Comparison of ENCODE assay signal across 8 cellular contexts in genomic region chrX:17375361-17375630, GRCh38. TPM values are rescaled to one million over a fixed set of nuclear protein-coding genes. Genes with fewer than 3 reads are reported as not detected.
DNase-seq lines count a peak whose midpoint lies in the region; ATAC-seq, FAIRE-seq and TF ChIP-seq lines count a peak whose summit lies in the region.

No MANE protein-coding gene starts in this region.

- H3K4me1 ChIP-seq in mammary epithelial cell (ENCODE audit: insufficient read depth, low read length) = peaks cover 17% of the 10 kb centered on the region
- no peaks in the 10 kb centered on the region for H3K4me1 ChIP-seq in HepG2 (ENCODE audit: insufficient read depth, low read length)
- H3K4me1 ChIP-seq in suprapubic skin = peaks cover 18% of the 10 kb centered on the region

- H3K9ac ChIP-seq in mammary epithelial cell (ENCODE audit: insufficient read depth, low read length) = peak overlapping the region; percentile 93
- H3K9ac ChIP-seq in HepG2 (ENCODE audit: insufficient read depth, low read depth, low read length) = no peak overlapping the region

- no peak for TF ChIP-seq RAD21 in HepG2 (CRISPR knock-in tag; IDR thresholded peaks at IDR 0.05)

- FAIRE-seq in HepG2 (lab: Jason Lieb, UNC) = no peak

- TF ChIP-seq EP300 in HepG2 (IDR thresholded peaks at IDR 0.05; ENCODE audit: low read depth in 2 of 2, low read length in 2 of 2) (no peak), HepG2 (CRISPR knock-in tag; IDR thresholded peaks at IDR 0.05; ENCODE audit: borderline replicate concordance) (no peak), suprapubic skin (IDR thresholded peaks at IDR 0.05) (no peak)

- POLR2A ChIA-PET in HepG2 (lab: Yijun Ruan, JAX) = no interaction called here

- no peak; the same call in 2 of the 3 replicates for ATAC-seq in HepG2
- no peak for ATAC-seq in HG02973 (IDR thresholded peaks at IDR 0.05; ENCODE audit: unreplicated experiment)

- CTCF ChIA-PET in mammary epithelial cell (lab: Charles Lee; ENCODE audit: low non-redundant PET) = no interaction called here
- CTCF ChIA-PET in HepG2 (lab: Yijun Ruan, JAX; ENCODE audit: low intra/inter-chr PET ratio, low total read pairs) = no interaction called here

- H3K27me3 ChIP-seq in mammary epithelial cell (ENCODE audit: insufficient read depth, low read length) (no peaks in the 10 kb centered on the region), HepG2 (ENCODE audit: control insufficient read depth in 1 of 2, insufficient read depth in 2 of 2, low read length in 2 of 2) (peaks cover 1 to 21% of the 10 kb centered on the region in 2 experiments; a peak in 3 of 5 replicates), suprapubic skin (no peaks in the 10 kb centered on the region)

- H3K9me3 ChIP-seq in mammary epithelial cell (replicated peaks; ENCODE audit: insufficient read depth, low read length) (no peaks in the 10 kb centered on the region), HepG2 (ENCODE audit: low read length) (no peaks in the 10 kb centered on the region), suprapubic skin (no peaks in the 10 kb centered on the region)

- TF ChIP-seq POLR2A in HepG2 (IDR thresholded peaks at IDR 0.05; ENCODE audit: insufficient read depth in 1 of 2, low read depth in 2 of 2, low read length in 2 of 2) (no peak), suprapubic skin (IDR thresholded peaks at IDR 0.05) (no peak)

- TF ChIP-seq CTCF in mammary epithelial cell (conservative IDR thresholded peaks at IDR 0.05 in 1 of 2, IDR thresholded peaks at IDR 0.05 in 1 of 2; ENCODE audit: extremely low read depth in 1 of 2, insufficient read depth in 1 of 2, low read depth in 1 of 2, low read length in 2 of 2) (no peak), HepG2 (CRISPR knock-in tag; IDR thresholded peaks at IDR 0.05) (no peak), suprapubic skin (IDR thresholded peaks at IDR 0.05) (no peak)

- peaks cover 45% of the 10 kb centered on the region for H3K79me2 ChIP-seq in mammary epithelial cell (ENCODE audit: insufficient read depth, low read length)
- no peaks in the 10 kb centered on the region for H3K79me2 ChIP-seq in HepG2 (ENCODE audit: insufficient read depth, low read length)

- WGBS in mammary epithelial cell (ENCODE audit: low coverage, missing lambda C conversion rate) = 41% methylated on average over 10 of the region's 17 CpGs
- 5% methylated on average over 4 of the region's 17 CpGs for WGBS in HepG2 (ENCODE audit: low lambda C conversion rate)
- 31% methylated on average over 17 of the region's 17 CpGs for WGBS in suprapubic skin

- peak overlapping the region; percentile 64 to 77 (median 74) for H3K4me3 ChIP-seq in mammary epithelial cell (replicated peaks in 1 of 3; ENCODE audit: insufficient read depth in 1 of 3, low read depth in 2 of 3, low read length in 3 of 3)
- peak overlapping the region in 1 of 3 experiments; percentile 33; a peak in 2 of 6 replicates for H3K4me3 ChIP-seq in HepG2 (replicated peaks in 1 of 3; ENCODE audit: insufficient read depth in 1 of 3, low read depth in 2 of 3, low read length in 3 of 3)
- peak overlapping the region; percentile 62 for H3K4me3 ChIP-seq in suprapubic skin

- H2AFZ ChIP-seq in mammary epithelial cell (ENCODE audit: low read depth, low read length) (peak overlapping the region; percentile 55), HepG2 (ENCODE audit: low read length) (no peak overlapping the region)

- H3K4me2 ChIP-seq in mammary epithelial cell (ENCODE audit: insufficient read depth, low read depth, low read length) (peak overlapping the region; percentile 79), HepG2 (ENCODE audit: low read depth, low read length) (peak overlapping the region; percentile 36; the same call in 1 of the 2 replicates)

- dilution Hi-C loops in mammary epithelial cell (cut with HindIII; ENCODE audit: low sequenced_read_pairs) = no loop called here

- peak overlapping the region; percentile 91 for H3K27ac ChIP-seq in mammary epithelial cell (ENCODE audit: insufficient read depth, low read depth, low read length)
- H3K27ac ChIP-seq in HepG2 (ENCODE audit: extremely low read length, insufficient read depth, low read length) = no peak overlapping the region
- H3K27ac ChIP-seq in suprapubic skin = peak overlapping the region; percentile 48

- intact Hi-C loops in mammary epithelial cell (cut with micrococcal nuclease) (loop anchor here (1.0 to 5.0 kb wide), 7 partner anchors 87 to 254 kb away; no protein-coding TSS in a partner anchor), HepG2 (cut with micrococcal nuclease; ENCODE audit: unreplicated experiment) (no loop called here)

- in situ Hi-C loops in mammary epithelial cell (cut with MboI; ENCODE audit: low sequenced_read_pairs in 2 of 2) = no loop called here
- in situ Hi-C loops in HepG2 (cut with HindIII; ENCODE audit: extremely low pct_ligation_motif_present, low pct_unique_long_range_greater_than_20kb) = no loop called here

- H4K20me1 ChIP-seq in mammary epithelial cell (ENCODE audit: insufficient read depth, low read length) (no peaks in the 10 kb centered on the region), HepG2 (ENCODE audit: insufficient read depth, low read length) (no peaks in the 10 kb centered on the region)

- BruUV-seq in mammary epithelial cell (replicated peaks; lab: Mats Ljungman, UMichigan) = TSS peak; percentile 38
- no TSS peak for BruUV-seq in HepG2 (replicated peaks; lab: Mats Ljungman, UMichigan)

- H3K36me3 ChIP-seq in mammary epithelial cell (ENCODE audit: insufficient read depth, low read length) (no peaks in the 10 kb centered on the region), HepG2 (replicated peaks in 1 of 2; ENCODE audit: control insufficient read depth in 1 of 2, insufficient read depth in 2 of 2, low read length in 2 of 2) (no peaks in the 10 kb centered on the region), suprapubic skin (no peaks in the 10 kb centered on the region)

- DNase-seq in NCI-H1417 (lab: John Stamatoyannopoulos, UW) = peak in 2 of 3 experiments; percentile 73 to 80
- DNase-seq in NCI-H1417 treated with DMSO at 0.1 percent for 48 hours (lab: John Stamatoyannopoulos, UW) = no peak
- no peak for DNase-seq in mammary epithelial cell
- no peak for DNase-seq in HepG2 (ENCODE audit: low spot score)
- DNase-seq in suprapubic skin (ENCODE audit: low spot score in 2 of 2) = no peak
- DNase-seq in stimulated activated CD4-positive, alpha-beta T cell treated with anti-CD3 and anti-CD28 coated beads, Interleukin-4, amount 100 ng/mL, for 24 hours = no peak
- DNase-seq in EL = no peak

TF ChIP-seq in HepG2, 621 proteins besides CTCF, POLR2A, EP300 and RAD21:
- TF ChIP-seq HMG20A (CRISPR knock-in tag; IDR thresholded peaks at IDR 0.05; ENCODE audit: borderline replicate concordance) (no peak), RFX3 (CRISPR knock-in tag; IDR thresholded peaks at IDR 0.05) (no peak), ZNF207 (IDR thresholded peaks at IDR 0.05; ENCODE audit: borderline replicate concordance) (no peak), NR2F6 (IDR thresholded peaks at IDR 0.05) (no peak), NR2F6 (CRISPR knock-in tag; IDR thresholded peaks at IDR 0.05) (no peak), HNRNPLL (IDR thresholded peaks at IDR 0.05; ENCODE audit: low read depth, low read length, poor library complexity, severe bottlenecking) (no peak), SMYD3 (CRISPR knock-in tag; IDR thresholded peaks at IDR 0.05) (no peak), ZNF350 (CRISPR knock-in tag; IDR thresholded peaks at IDR 0.05; ENCODE audit: borderline replicate concordance, low read depth) (no peak), ZBTB44 (CRISPR knock-in tag; IDR thresholded peaks at IDR 0.05) (no peak), NFRKB (IDR thresholded peaks at IDR 0.05) (no peak), IKZF4 (CRISPR knock-in tag; IDR thresholded peaks at IDR 0.05; ENCODE audit: borderline replicate concordance, low read depth, not compliant biosample characterization) (no peak)
TF ChIP-seq in HepG2: peak in this region for 0.

RNA-seq across cellular contexts. Expression of gene NHS, which starts 0.3 kb away (rescaled TPM):
- total RNA-seq in mammary epithelial cell = 10 to 100 TPM in 1 of 2 donors, 1 to 10 TPM in 1; 9.0 to 13.9 TPM
- polyA plus RNA-seq in mammary epithelial cell = 2.2 TPM
- polyA minus RNA-seq in mammary epithelial cell = 7.6 TPM
- 0.02 TPM in 1 of 2 replicates, not detected in the other for total RNA-seq in HepG2 (2016; rRNA removed; fragmentation: Illumina TruSeq; extraction: Trizol)
- total RNA-seq in HepG2 (2016; cell fraction: cytosol; rRNA removed; fragmentation: Illumina TruSeq; extraction: Trizol; ENCODE audit: low read depth) = not detected in 2 replicates
- not detected in 2 replicates for total RNA-seq in HepG2 (2016; cell fraction: insoluble cytoplasmic fraction; rRNA removed; fragmentation: Illumina TruSeq; extraction: Trizol)
- total RNA-seq in HepG2 (2016; cell fraction: membrane; rRNA removed; fragmentation: Illumina TruSeq; extraction: Trizol) = not detected in 2 replicates
- total RNA-seq in HepG2 (2016; cell fraction: nucleus; rRNA removed; fragmentation: Illumina TruSeq; extraction: Trizol) = not detected in 2 replicates
- 0.01 TPM in 1 of 2 replicates, not detected in the other for polyA plus RNA-seq in HepG2 (2011; rRNA removed)
- polyA plus RNA-seq in HepG2 (2011; cell fraction: cytosol; rRNA removed) = under 0.01 TPM in 1 of 2 replicates, not detected in the other
- polyA plus RNA-seq in HepG2 (2011; cell fraction: nucleus; rRNA removed) = not detected in 2 replicates
- 0.01 TPM in 1 of 2 replicates, not detected in the other for polyA plus RNA-seq in HepG2 (2012)
- not detected in 2 replicates for polyA plus RNA-seq in HepG2 (2016; cell fraction: cytosol; fragmentation: Illumina TruSeq; extraction: Trizol; ENCODE audit: low read depth)
- not detected in 2 replicates for polyA plus RNA-seq in HepG2 (2016; cell fraction: insoluble cytoplasmic fraction; fragmentation: Illumina TruSeq; extraction: Trizol; ENCODE audit: low read depth)
- polyA plus RNA-seq in HepG2 (2016; cell fraction: membrane; fragmentation: Illumina TruSeq; extraction: Trizol; ENCODE audit: low read depth) = not detected in 2 replicates
- not detected in 2 replicates for polyA plus RNA-seq in HepG2 (2016; cell fraction: nucleus; fragmentation: Illumina TruSeq; extraction: Trizol; ENCODE audit: insufficient read depth, low read depth)
- polyA minus RNA-seq in HepG2 (2011; rRNA and poly(A)+ RNA removed; ENCODE audit: low replicate concordance) = 6.6 TPM in 1 of 2 replicates, not detected in the other
- not detected in 2 replicates for polyA minus RNA-seq in HepG2 (2011; cell fraction: cytosol; rRNA and poly(A)+ RNA removed)
- polyA minus RNA-seq in HepG2 (2011; cell fraction: nucleus; rRNA and poly(A)+ RNA removed) = 0.13 TPM in 1 of 2 replicates, not detected in the other
- total RNA-seq in suprapubic skin = 1 to 10 TPM; 4.6 to 9.9 (median 7.2) TPM

Comparison
In these comparisons a context has a peak if more than half of its experiments do, and no peak if none do; other contexts are left out.
1. DNase-seq: peak in NCI-H1417 (2 of 3); none in NCI-H1417 treated with DMSO at 0.1 percent for 48 hours (single experiment), mammary epithelial cell (single experiment), HepG2 (single experiment), suprapubic skin (0 of 2), stimulated activated CD4-positive, alpha-beta T cell treated with anti-CD3 and anti-CD28 coated beads, Interleukin-4, amount 100 ng/mL, for 24 hours (single experiment) and EL (single experiment).